ENCODE assay signal across 7 cellular contexts in the genomic region with DNA sequence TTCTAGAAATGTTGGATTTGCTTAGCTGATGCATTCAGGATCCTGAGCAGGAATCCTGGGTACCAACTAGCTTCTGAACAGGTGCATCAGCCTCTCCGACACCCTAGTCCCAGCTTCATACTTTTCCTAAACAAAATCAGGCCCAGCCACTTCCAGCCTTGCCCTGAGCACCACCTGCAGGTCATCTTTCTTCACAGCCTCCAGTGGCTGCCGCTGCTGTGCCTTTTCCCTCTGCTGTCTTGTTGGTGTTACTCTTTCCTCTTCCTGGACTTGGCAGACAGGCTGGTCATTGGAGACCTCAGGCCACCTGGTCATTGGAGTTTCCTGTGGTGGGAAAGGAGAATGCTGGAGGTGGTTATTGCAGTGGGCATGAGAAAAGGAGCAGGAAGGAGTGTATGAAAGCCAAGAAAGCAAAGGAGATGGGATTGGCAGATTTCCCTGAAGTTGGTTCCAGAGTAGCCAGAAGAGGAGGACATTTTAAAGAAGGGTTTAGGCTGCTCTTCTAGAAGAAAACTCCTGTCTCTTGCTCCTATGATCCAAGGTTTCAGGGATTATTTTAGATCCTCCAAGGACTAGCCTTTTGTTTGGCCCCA. TPM values are rescaled to one million over a fixed set of nuclear protein-coding genes. Genes with fewer than 3 reads are reported as not detected.
DNase-seq lines count a peak whose midpoint lies in the region; ATAC-seq and TF ChIP-seq lines count a peak whose summit lies in the region.

No MANE protein-coding gene starts in this region.

- no peak overlapping the region for H3K27ac Mint-ChIP-seq in activated CD4-positive, alpha-beta memory T cell treated with anti-CD3 and anti-CD28 coated beads for 36 hours

- H3K36me3 ChIP-seq in stomach = peaks cover 22 to 82% (median 68%) of the 10 kb centered on the region in 4 donors

- TF ChIP-seq EP300 in stomach (IDR thresholded peaks at IDR 0.05) = no peak

- H3K4me3 Mint-ChIP-seq in activated CD4-positive, alpha-beta memory T cell treated with anti-CD3 and anti-CD28 coated beads for 36 hours = no peak overlapping the region

- DNase-seq in G401 (ENCODE audit: low spot score) (peak; percentile 66), left cardiac atrium (peak; percentile 44), stomach (peak; percentile 63), middle frontal gyrus (ENCODE audit: extremely low spot score, low spot score) (no peak)
- peak; percentile 56 for DNase-seq in activated CD4-positive, alpha-beta memory T cell treated with anti-CD3 and anti-CD28 coated beads for 36 hours

- H3K4me1 ChIP-seq in stomach = peaks cover 0 to 12% (median 6%) of the 10 kb centered on the region in 4 donors

- H3K4me1 Mint-ChIP-seq in activated CD4-positive, alpha-beta memory T cell treated with anti-CD3 and anti-CD28 coated beads for 36 hours (ENCODE audit: low read depth) = peaks cover 17% of the 10 kb centered on the region

- no peaks in the 10 kb centered on the region for H3K9me3 Mint-ChIP-seq in activated CD4-positive, alpha-beta memory T cell treated with anti-CD3 and anti-CD28 coated beads for 36 hours

- peak; percentile 69 for TF ChIP-seq CTCF in LNCAP (IDR thresholded peaks at IDR 0.05)
- TF ChIP-seq CTCF in stomach (IDR thresholded peaks at IDR 0.05) = peak in 4 of 7 experiments; percentile 43 to 72 (median 55)

- no peak for TF ChIP-seq POLR2A in stomach (IDR thresholded peaks at IDR 0.05)

- CTCF ChIA-PET in activated CD4-positive, alpha-beta memory T cell treated with anti-CD3 and anti-CD28 coated beads for 36 hours (lab: Charles Lee) = interaction anchor here (0.6 to 14.9 kb wide), 14 partner anchors 11 to 1610 kb away, joined by 3 to 1053 read pairs (median 4); a partner anchor contains a TSS

- in situ Hi-C loops in G401 (cut with HindIII; ENCODE audit: low sequenced_read_pairs) = no loop called here

- H3K36me3 Mint-ChIP-seq in activated CD4-positive, alpha-beta memory T cell treated with anti-CD3 and anti-CD28 coated beads for 36 hours = peaks cover 18% of the 10 kb centered on the region

- intact Hi-C loops in activated CD4-positive, alpha-beta memory T cell treated with anti-CD3 and anti-CD28 coated beads for 36 hours (cut with micrococcal nuclease) = loop anchor here (1.0 kb wide), 1 partner anchor 116 kb away; no protein-coding TSS in a partner anchor
- intact Hi-C loops in left cardiac atrium (cut with DNase I) = no loop called here
- intact Hi-C loops in stomach (cut with DNase I; ENCODE audit: low total_unique reads) = loop anchor here (2.0 kb wide), 1 partner anchor 119 kb away; no protein-coding TSS in a partner anchor

- H3K4me3 ChIP-seq in stomach = no peak overlapping the region

- ATAC-seq in left cardiac atrium (peak; percentile 53 to 56), HG02840 (IDR thresholded peaks at IDR 0.05; ENCODE audit: low FRiP score, unreplicated experiment) (no peak)

- 44 to 75% (median 55%) methylated on average over 2 of the region's 2 CpGs for WGBS in stomach, 5 donors

- no peaks in the 10 kb centered on the region for H3K27me3 ChIP-seq in stomach

- no peaks in the 10 kb centered on the region for H3K9me3 ChIP-seq in stomach

- no peaks in the 10 kb centered on the region for H3K27me3 Mint-ChIP-seq in activated CD4-positive, alpha-beta memory T cell treated with anti-CD3 and anti-CD28 coated beads for 36 hours

- POLR2A ChIA-PET in activated CD4-positive, alpha-beta memory T cell treated with anti-CD3 and anti-CD28 coated beads for 36 hours (lab: Charles Lee) = interaction anchor here (1.0 kb wide), 1 partner anchor 102 kb away, joined by 3 read pairs; a partner anchor contains a TSS

- H3K27ac ChIP-seq in stomach = no peak overlapping the region

RNA-seq across cellular contexts. Expression of a gene that starts 48.2 kb away (rescaled TPM):
- 23.3 and 23.9 TPM in 2 replicates for total RNA-seq in G401 (2014; rRNA removed; shearing (Covaris generic))
- total RNA-seq in activated CD4-positive, alpha-beta memory T cell treated with anti-CD3 and anti-CD28 coated beads for 36 hours = 100 to 1,000 TPM; 241 to 242 TPM
- total RNA-seq in left cardiac atrium = 10 to 100 TPM; 16.1 to 24.9 TPM
- 10 to 100 TPM in 4 of 5 donors, 1 to 10 TPM in 1; 9.7 to 84.0 (median 26.7) TPM for total RNA-seq in stomach
- polyA plus RNA-seq in stomach = 10 to 100 TPM; 19.2 to 25.6 (median 20.0) TPM

Comparison
In these comparisons a context has a peak if more than half of its experiments do, and no peak if none do; other contexts are left out.
1. intact Hi-C loops: an anchor here in activated CD4-positive, alpha-beta memory T cell treated with anti-CD3 and anti-CD28 coated beads for 36 hours (1.0 kb wide) and stomach (2.0 kb wide); none called in left cardiac atrium.